ENCODE assay signal across 8 cellular contexts in genomic region chr1:107140703-107141490, GRCh38. TPM values are rescaled to one million over a fixed set of nuclear protein-coding genes. Genes with fewer than 3 reads are reported as not detected.
DNase-seq lines count a peak whose midpoint lies in the region; ATAC-seq and TF ChIP-seq lines count a peak whose summit lies in the region.

Gene NTNG1 (plus strand): TSS chr1:107141039.

- H3K36me3 ChIP-seq in endocrine pancreas (ENCODE audit: control insufficient read depth, insufficient read depth, low read length) (no peaks in the 10 kb centered on the region), mesodermal cell (ENCODE audit: control insufficient read depth, insufficient read depth, low read length) (no peaks in the 10 kb centered on the region), upper lobe of left lung (no peaks in the 10 kb centered on the region)

- peak within 1 kb of the TSS; percentile 90 for H3K4me3 Mint-ChIP-seq in T-helper 17 cell

- H3K4me3 ChIP-seq in GM12865 (ENCODE audit: low read depth, low read length) (peak within 1 kb of the TSS; percentile 51), endocrine pancreas (ENCODE audit: control insufficient read depth, insufficient read depth, low read length) (peak within 1 kb of the TSS; percentile 91), mesodermal cell (ENCODE audit: extremely low read depth, insufficient read depth, low read length, poor library complexity, severe bottlenecking) (peak within 1 kb of the TSS; percentile 48), upper lobe of left lung (peak within 1 kb of the TSS; percentile 20 to 63 (median 55))

- H3K9ac ChIP-seq in endocrine pancreas (ENCODE audit: control insufficient read depth, insufficient read depth, low read length): peak within 1 kb of the TSS; percentile 51

- H3K9me3 ChIP-seq in T-helper 17 cell (ENCODE audit: control insufficient read depth, low read length, poor library complexity, severe bottlenecking) (no peaks in the 10 kb centered on the region), endocrine pancreas (ENCODE audit: control insufficient read depth, low read length) (no peaks in the 10 kb centered on the region), mesodermal cell (ENCODE audit: control insufficient read depth, low read length) (no peaks in the 10 kb centered on the region), upper lobe of left lung (no peaks in the 10 kb centered on the region)

- peaks cover 2% of the 10 kb centered on the region for H3K36me3 Mint-ChIP-seq in T-helper 17 cell (ENCODE audit: low read depth)

- peak within 1 kb of the TSS; percentile 14 for H3K27ac Mint-ChIP-seq in T-helper 17 cell

- H3K27ac ChIP-seq in mesodermal cell (ENCODE audit: low read depth, low read length, severe bottlenecking) (no peak within 1 kb of the TSS), upper lobe of left lung (peak within 1 kb of the TSS; percentile 44 to 77 (median 55))

- TF ChIP-seq CTCF in GM12865 (IDR thresholded peaks at IDR 0.05; ENCODE audit: insufficient read depth, low read depth, low read length, missing control alignments) (no peak), upper lobe of left lung (IDR thresholded peaks at IDR 0.05) (no peak)

- 0 to 2% methylated on average over 23 to 28 of the region's 79 CpGs for WGBS in mesodermal cell (ENCODE audit: insufficient coverage in 2 of 2), 2 experiments
- WGBS in upper lobe of left lung, 2 donors: 1 to 2% methylated on average over 21 to 49 of the region's 79 CpGs

- H3K4me1 Mint-ChIP-seq in T-helper 17 cell: peaks cover 16% of the 10 kb centered on the region

- no peaks in the 10 kb centered on the region for H3K27me3 ChIP-seq in endocrine pancreas (ENCODE audit: control insufficient read depth, insufficient read depth, low read length)
- peaks cover 0 to 14% (median 2%) of the 10 kb centered on the region in 4 donors for H3K27me3 ChIP-seq in upper lobe of left lung

- peaks cover 68% of the 10 kb centered on the region for H3K27me3 Mint-ChIP-seq in T-helper 17 cell

- no peak for TF ChIP-seq POLR2A in upper lobe of left lung (IDR thresholded peaks at IDR 0.05)

- no peak for TF ChIP-seq EP300 in upper lobe of left lung (IDR thresholded peaks at IDR 0.05)

- no peaks in the 10 kb centered on the region for H3K4me1 ChIP-seq in endocrine pancreas (ENCODE audit: control insufficient read depth, insufficient read depth, low read length)
- peaks cover 12% of the 10 kb centered on the region for H3K4me1 ChIP-seq in mesodermal cell (ENCODE audit: control insufficient read depth, insufficient read depth, low read length, poor library complexity, severe bottlenecking)
- H3K4me1 ChIP-seq in upper lobe of left lung: peaks cover 0 to 25% (median 22%) of the 10 kb centered on the region in 4 donors

- ATAC-seq in HG02798 (IDR thresholded peaks at IDR 0.05; ENCODE audit: poor library complexity, unreplicated experiment) (peak; percentile 44), T-helper 17 cell (peak; percentile 64), upper lobe of left lung (ENCODE audit: low FRiP score in 2 of 2) (peak in 1 of 2 donors; percentile 75)

- DNase-seq in GM12865 (ENCODE audit: low read depth): peak; percentile 13
- DNase-seq in T-helper 17 cell: no peak
- peak in 1 of 2 donors; percentile 83 for DNase-seq in upper lobe of left lung
- no peak for DNase-seq in activated gamma-delta T cell (lab: John Stamatoyannopoulos, UW)
- DNase-seq in AML-193 (lab: John Stamatoyannopoulos, UW): no peak

RNA-seq across cellular contexts. Expression of gene NTNG1, which starts in this region (rescaled TPM):
- not detected for total RNA-seq in T-helper 17 cell
- 3.6 TPM for polyA plus RNA-seq in mesodermal cell (2013, experiment 1 of 2)
- polyA plus RNA-seq in mesodermal cell (2013, experiment 2 of 2): 2.3 TPM
- total RNA-seq in upper lobe of left lung: 10 to 100 TPM in 2 of 6 donors, 1 to 10 TPM in 4; 1.5 to 11.5 (median 6.8) TPM

Comparison
In these comparisons a context has a peak if more than half of its experiments do, and no peak if none do; other contexts are left out.
1. Peak in ATAC-seq in T-helper 17 cell; RNA of the gene not detected or under 1 TPM.